22 cellular contexts compared by ENCODE assay signal in genomic region chr3:69748503-69748902, GRCh38. TPM values are rescaled to one million over a fixed set of nuclear protein-coding genes. Genes with fewer than 3 reads are reported as not detected.
DNase-seq lines count a peak whose midpoint lies in the region; ATAC-seq, FAIRE-seq and TF ChIP-seq lines count a peak whose summit lies in the region.
"Had no signal": no experiment of that assay in that cellular context is flagged by ENCODE, and none has a peak within 500 bp of the region (broad histone marks: within the 10 kb centered on the region; RNA-seq: fewer than 3 reads in every experiment).

No MANE protein-coding gene starts in this region.

- ATAC-seq in right cardiac atrium (no peak), Right ventricle myocardium superior (ENCODE audit: poor library complexity) (no peak), HG03565 (IDR thresholded peaks at IDR 0.05; ENCODE audit: unreplicated experiment) (no peak)
- ATAC-seq: activated CD4-positive, CD25-positive, alpha-beta regulatory T cell treated with anti-CD3 and anti-CD28 coated beads, Interleukin-2, amount 50 U/mL, for 24 hours; activated naive CD8-positive, alpha-beta T cell treated with anti-CD3 and anti-CD28 coated beads, Interleukin-2, amount 50 U/mL, for 24 hours; activated T-helper 17 cell treated with anti-CD3 and anti-CD28 coated beads, Interleukin-2, amount 50 U/mL, for 72 hours; foreskin keratinocyte had no signal

- DNase-seq in right cardiac atrium = no peak
- DNase-seq in Right ventricle myocardium superior = no peak
- no peak for DNase-seq in Peyer's patch
- no peak for DNase-seq in prostate gland (ENCODE audit: low spot score)
- DNase-seq in activated naive CD4-positive, alpha-beta T cell treated with Interleukin-2 at 50 U/mL for 16 hours = no peak
- DNase-seq in GM12891 (ENCODE audit: insufficient read length, low spot score) = no peak
- DNase-seq in HK-2 (ENCODE audit: unreplicated experiment) = no peak
- DNase-seq: activated naive CD8-positive, alpha-beta T cell treated with anti-CD3 and anti-CD28 coated beads, Interleukin-2, amount 50 U/mL, for 24 hours; dermis blood vessel endothelial cell; DMS79 treated with DMSO at 0.1 percent for 48 hours; foreskin keratinocyte; KG1; kidney glomerular epithelial cell; NCI-H524 treated with DMSO at 0.1 percent for 48 hours; PC-9; stimulated activated CD8-positive, alpha-beta memory T cell treated with anti-CD3 and anti-CD28 coated beads, Interleukin-4, amount 100 ng/mL, for 48 hours; substantia nigra had no signal

- H3K9me3 ChIP-seq in right cardiac atrium (ENCODE audit: control insufficient read depth, low read length) (no peaks in the 10 kb centered on the region), Peyer's patch (no peaks in the 10 kb centered on the region), prostate gland (no peaks in the 10 kb centered on the region)

- H3K36me3 ChIP-seq in Peyer's patch = no peaks in the 10 kb centered on the region
- no peaks in the 10 kb centered on the region for H3K36me3 ChIP-seq in prostate gland

- no peak overlapping the region for H3K4me3 ChIP-seq in right cardiac atrium (ENCODE audit: low read length)
- no peak overlapping the region for H3K4me3 ChIP-seq in Peyer's patch
- H3K4me3 ChIP-seq in prostate gland = no peak overlapping the region
- H3K4me3 ChIP-seq: PC-9 had no signal

- H3K4me1 ChIP-seq in right cardiac atrium (ENCODE audit: control insufficient read depth, insufficient read depth, low read length) (peaks cover 10% of the 10 kb centered on the region), Peyer's patch (peaks cover 0 to 27% (median 0%) of the 10 kb centered on the region in 4 donors), prostate gland (replicated peaks) (no peaks in the 10 kb centered on the region)
- H3K4me1 ChIP-seq: foreskin keratinocyte had no signal

- intact Hi-C loops in right cardiac atrium (cut with DNase I) (no loop called here), Right ventricle myocardium superior (cut with DNase I) (no loop called here), prostate gland (cut with DNase I) (no loop called here)

- 77% methylated on average over 2 of the region's 2 CpGs for WGBS in right cardiac atrium
- WGBS in prostate gland = 83% methylated on average over 2 of the region's 2 CpGs

- TF ChIP-seq POLR2A in Peyer's patch (IDR thresholded peaks at IDR 0.05) (no peak), prostate gland (IDR thresholded peaks at IDR 0.05) (no peak), GM12891 (IDR thresholded peaks at IDR 0.05; ENCODE audit: low read depth, low read length) (no peak)

- H3K27me3 ChIP-seq in right cardiac atrium (ENCODE audit: control insufficient read depth, insufficient read depth) = no peaks in the 10 kb centered on the region
- no peaks in the 10 kb centered on the region for H3K27me3 ChIP-seq in Peyer's patch
- no peaks in the 10 kb centered on the region for H3K27me3 ChIP-seq in prostate gland (replicated peaks; ENCODE audit: insufficient read depth)
- H3K27me3 ChIP-seq: foreskin keratinocyte had no signal

- TF ChIP-seq CTCF in Peyer's patch (IDR thresholded peaks at IDR 0.05) = no peak
- no peak for TF ChIP-seq CTCF in prostate gland (IDR thresholded peaks at IDR 0.05)

- H3K27ac ChIP-seq in right cardiac atrium (ENCODE audit: low read length) (peak overlapping the region; percentile 76), Peyer's patch (peak overlapping the region; percentile 9 to 71 (median 25)), prostate gland (peak overlapping the region; percentile 1 to 10)
- H3K27ac ChIP-seq: foreskin keratinocyte, PC-9 had no signal

- no peak for FAIRE-seq in GM12891 (lab: Jason Lieb, UNC)
- FAIRE-seq: bronchial epithelial cell had no signal

TF ChIP-seq in GM12891, 5 proteins besides CTCF, POLR2A, EP300 and RAD21:
- TF ChIP-seq PAX5 (IDR thresholded peaks at IDR 0.05; ENCODE audit: insufficient read depth, low read length, severe bottlenecking) (no peak), TAF1 (IDR thresholded peaks at IDR 0.05; ENCODE audit: low read depth, low read length) (no peak), SPI1 (IDR thresholded peaks at IDR 0.05; ENCODE audit: low read depth, low read length) (no peak), POU2F2 (IDR thresholded peaks at IDR 0.05; ENCODE audit: low read depth, low read length) (no peak), POLR2AphosphoS5 (IDR thresholded peaks at IDR 0.05; ENCODE audit: low read depth, low read length) (no peak)
TF ChIP-seq in GM12891: peak in this region for 0.

RNA-seq across cellular contexts. Expression of gene MITF, which starts 9.2 kb away (rescaled TPM):
- total RNA-seq in right cardiac atrium (10 to 100 TPM; 48.3 to 75.3 (median 58.4) TPM), Right ventricle myocardium superior (65.5 TPM), Peyer's patch (1 to 10 TPM; 2.1 to 9.1 (median 4.7) TPM), prostate gland (10 to 100 TPM in 1 of 2 donors, 1 to 10 TPM in 1; 7.7 to 17.6 TPM)
- polyA plus RNA-seq in right cardiac atrium = 18.6 TPM
- polyA plus RNA-seq in GM12891 (2012; ENCODE audit: low read depth, missing spikeins) = not detected
- total RNA-seq: activated T-helper 17 cell treated with anti-CD3 and anti-CD28 coated beads, Interleukin-2, amount 50 U/mL, for 72 hours had no signal
- polyA plus RNA-seq: neural cell had no signal

Comparison
In these comparisons a context has a peak if more than half of its experiments do, and no peak if none do; other contexts are left out.
1. H3K27ac ChIP-seq: peak in every context shown above with its lines; median percentile 76 in right cardiac atrium; 25 in Peyer's patch; 6 in prostate gland.